ENCODE assay signal across 22 cellular contexts in the genomic region with DNA sequence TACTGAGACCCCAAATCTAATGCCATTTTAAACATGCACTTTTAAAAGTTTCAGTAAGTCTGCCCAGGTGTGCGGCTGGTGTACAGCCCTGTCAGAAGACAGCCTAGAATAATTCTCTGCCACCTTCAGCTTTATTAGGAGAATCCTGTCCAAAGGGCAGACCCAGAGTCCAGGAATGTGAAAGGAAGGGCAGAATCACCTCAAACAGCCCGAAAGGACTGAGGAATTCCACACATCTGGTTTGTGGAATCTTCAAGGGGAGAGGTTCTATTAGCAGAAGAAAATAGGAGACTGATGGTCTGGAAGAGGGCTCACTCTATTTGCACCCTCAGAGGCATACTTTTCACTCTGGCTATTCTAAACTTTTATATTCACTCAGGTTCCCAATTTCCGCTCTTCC. TPM values are rescaled to one million over a fixed set of nuclear protein-coding genes. Genes with fewer than 3 reads are reported as not detected.
"Had no signal": no experiment of that assay in that cellular context is flagged by ENCODE, and none has a peak within 500 bp of the region (broad histone marks: within the 10 kb centered on the region; RNA-seq: fewer than 3 reads in every experiment).

No MANE protein-coding gene starts in this region.

- H3K27me3 ChIP-seq: dorsolateral prefrontal cortex, heart left ventricle, neutrophil, right atrium auricular region, suprapubic skin, thyroid gland, upper lobe of right lung, vagina had no signal

- H3K4me2 ChIP-seq: smooth muscle cell had no signal

- ATAC-seq: esophagus mucosa; heart left ventricle; mucosa of descending colon; naive thymus-derived CD8-positive, alpha-beta T cell; stimulated activated effector memory CD8-positive, alpha-beta T cell treated with anti-CD3 and anti-CD28 coated beads, Interleukin-12 subunit alpha, Interleukin-12 subunit beta, amount 100 ng/mL, for 72 hours; stimulated activated naive CD8-positive, alpha-beta T cell treated with anti-CD3 and anti-CD28 coated beads, Interleukin-15, Interleukin-2, amounts not matched to agents 100 U/mL and 50 U/mL, for 24 hours; upper lobe of right lung had no signal

- H3K4me3 ChIP-seq: dorsolateral prefrontal cortex, heart left ventricle, left ventricle myocardium inferior, lung, mucosa of descending colon, right atrium auricular region, smooth muscle cell, suprapubic skin, thyroid gland, upper lobe of right lung, vagina had no signal

- H3K27ac ChIP-seq: heart left ventricle, left ventricle myocardium inferior, neutrophil, right atrium auricular region, suprapubic skin, thyroid gland, upper lobe of right lung, vagina had no signal

- H3K9me3 ChIP-seq: heart left ventricle, left ventricle myocardium inferior, mucosa of descending colon, neutrophil, right atrium auricular region, suprapubic skin, thyroid gland, upper lobe of right lung, vagina had no signal

- H3K4me1 ChIP-seq: thyroid gland, vagina had no signal

- H3K36me3 ChIP-seq: heart left ventricle, left ventricle myocardium inferior, neutrophil, right atrium auricular region, suprapubic skin, thyroid gland, upper lobe of right lung, vagina had no signal

- DNase-seq: cortex of kidney; dorsolateral prefrontal cortex; effector CD8-positive, alpha-beta T cell; heart left ventricle; hypothalamus; left ventricle myocardium inferior; mesenchymal stem cell; mucosa of descending colon; naive thymus-derived CD8-positive, alpha-beta T cell; stimulated activated CD4-positive, alpha-beta T cell treated with anti-CD3 and anti-CD28 coated beads, Interleukin-4, amount 100 ng/mL, for 1 hour; stimulated activated CD8-positive, alpha-beta memory T cell treated with anti-CD3 and anti-CD28 coated beads, Interleukin-4, amount 100 ng/mL, for 48 hours; stimulated activated naive CD8-positive, alpha-beta T cell treated with anti-CD3 and anti-CD28 coated beads, Interleukin-15, Interleukin-2, amounts not matched to agents 100 U/mL and 50 U/mL, for 24 hours; thyroid gland; upper lobe of right lung had no signal

RNA-seq across cellular contexts. Expression of a gene that starts 46.6 kb away (rescaled TPM):
- polyA plus RNA-seq: naive thymus-derived CD8-positive, alpha-beta T cell had no signal
